16 cellular contexts compared by ENCODE assay signal in genomic region chr3:121072128-121072527, GRCh38.
DNase-seq lines count a peak whose midpoint lies in the region; ATAC-seq and TF ChIP-seq lines count a peak whose summit lies in the region.
"Had no signal": no experiment of that assay in that cellular context is flagged by ENCODE, and none has a peak within 500 bp of the region (broad histone marks: within the 10 kb centered on the region; RNA-seq: fewer than 3 reads in every experiment).

No MANE protein-coding gene starts in this region.

- peaks cover 0 to 3% of the 10 kb centered on the region in 2 donors for H3K4me1 ChIP-seq in ascending aorta
- H3K4me1 ChIP-seq in ovary (ENCODE audit: insufficient read depth): no peaks in the 10 kb centered on the region
- no peaks in the 10 kb centered on the region for H3K4me1 ChIP-seq in neuronal stem cell (ENCODE audit: control insufficient read depth in 2 of 2, insufficient read depth in 1 of 2, low read depth in 1 of 2, low read length in 2 of 2)
- no peaks in the 10 kb centered on the region for H3K4me1 ChIP-seq in mesenchymal stem cell (ENCODE audit: control insufficient read depth, insufficient read depth, low read depth, low read length)
- H3K4me1 ChIP-seq: colonic mucosa, parathyroid adenoma had no signal

- H3K9me3 ChIP-seq in ascending aorta (no peaks in the 10 kb centered on the region), ovary (no peaks in the 10 kb centered on the region), neuronal stem cell (replicated peaks in 1 of 2; ENCODE audit: control insufficient read depth in 2 of 2, insufficient read depth in 1 of 2, low read depth in 1 of 2, low read length in 2 of 2) (no peaks in the 10 kb centered on the region), mesenchymal stem cell (ENCODE audit: control insufficient read depth, low read length) (no peaks in the 10 kb centered on the region)
- H3K9me3 ChIP-seq: colonic mucosa had no signal

- H3K4me3 ChIP-seq in ascending aorta (peak overlapping the region; percentile 26 to 43), ovary (no peak overlapping the region), neuronal stem cell (ENCODE audit: low read length in 2 of 2) (no peak overlapping the region), mesenchymal stem cell (ENCODE audit: insufficient read depth in 1 of 2, low read depth in 1 of 2, low read length in 2 of 2) (no peak overlapping the region)
- H3K4me3 ChIP-seq: colonic mucosa, skin epidermis had no signal

- no peak overlapping the region for H3K4ac ChIP-seq in neuronal stem cell (ENCODE audit: low read length)
- H3K4ac ChIP-seq in mesenchymal stem cell (ENCODE audit: low read depth in 1 of 2, low read length in 2 of 2): no peak overlapping the region

- no peak overlapping the region for H3K18ac ChIP-seq in neuronal stem cell (ENCODE audit: low read length)
- no peak overlapping the region for H3K18ac ChIP-seq in mesenchymal stem cell (ENCODE audit: low read depth in 1 of 2, low read length in 2 of 2)

- TF ChIP-seq CTCF in ascending aorta (IDR thresholded peaks at IDR 0.05): no peak
- TF ChIP-seq CTCF in ovary (IDR thresholded peaks at IDR 0.05): no peak

- H3K27me3 ChIP-seq in ascending aorta (no peaks in the 10 kb centered on the region), ovary (no peaks in the 10 kb centered on the region), neuronal stem cell (ENCODE audit: control insufficient read depth in 3 of 3, insufficient read depth in 3 of 3, low read depth in 1 of 3, low read length in 3 of 3) (no peaks in the 10 kb centered on the region), mesenchymal stem cell (ENCODE audit: control insufficient read depth in 1 of 2, insufficient read depth in 1 of 2, low read length in 2 of 2) (no peaks in the 10 kb centered on the region)
- H3K27me3 ChIP-seq: colonic mucosa had no signal

- H3K4me2 ChIP-seq in neuronal stem cell (ENCODE audit: insufficient read depth, low read length, poor library complexity, severe bottlenecking) (no peak overlapping the region), mesenchymal stem cell (ENCODE audit: low read length, poor library complexity, severe bottlenecking) (no peak overlapping the region)

- no peak for TF ChIP-seq POLR2A in ovary (IDR thresholded peaks at IDR 0.05)

- H2BK120ac ChIP-seq in neuronal stem cell (ENCODE audit: low read depth, low read length) (no peak overlapping the region), mesenchymal stem cell (ENCODE audit: low read depth, low read length) (no peak overlapping the region)

- H3K23ac ChIP-seq in neuronal stem cell (ENCODE audit: low read depth, low read length, poor library complexity): no peak overlapping the region
- H3K23ac ChIP-seq in mesenchymal stem cell (ENCODE audit: low read length in 2 of 2): no peak overlapping the region

- H4K91ac ChIP-seq in neuronal stem cell (ENCODE audit: low read depth, low read length, poor library complexity): no peak overlapping the region
- H4K91ac ChIP-seq in mesenchymal stem cell (ENCODE audit: low read length): no peak overlapping the region

- H3K79me1 ChIP-seq in neuronal stem cell (ENCODE audit: low read depth, low read length): no peaks in the 10 kb centered on the region
- no peaks in the 10 kb centered on the region for H3K79me1 ChIP-seq in mesenchymal stem cell (replicated peaks; ENCODE audit: low read length, poor library complexity, severe bottlenecking)

- no peak overlapping the region for H2AK5ac ChIP-seq in neuronal stem cell (ENCODE audit: low read depth, low read length)
- no peak overlapping the region for H2AK5ac ChIP-seq in mesenchymal stem cell (ENCODE audit: low read length, severe bottlenecking)

- no peak overlapping the region for H2BK5ac ChIP-seq in neuronal stem cell (ENCODE audit: low read length)
- no peak overlapping the region for H2BK5ac ChIP-seq in mesenchymal stem cell (ENCODE audit: low read depth, low read length, poor library complexity, severe bottlenecking)

- intact Hi-C loops in ascending aorta (cut with DNase I): no loop called here
- intact Hi-C loops in ovary (cut with DNase I): no loop called here

- no peaks in the 10 kb centered on the region for H3K36me3 ChIP-seq in ascending aorta
- no peaks in the 10 kb centered on the region for H3K36me3 ChIP-seq in ovary
- H3K36me3 ChIP-seq in neuronal stem cell (replicated peaks in 1 of 2; ENCODE audit: control insufficient read depth in 2 of 2, insufficient read depth in 2 of 2, low read length in 2 of 2): no peaks in the 10 kb centered on the region
- H3K36me3 ChIP-seq in mesenchymal stem cell (ENCODE audit: control insufficient read depth in 1 of 2, insufficient read depth in 2 of 2, low read depth in 1 of 2, low read length in 2 of 2): no peaks in the 10 kb centered on the region
- H3K36me3 ChIP-seq: colonic mucosa had no signal

- H2AFZ ChIP-seq in neuronal stem cell (ENCODE audit: low read length): no peak overlapping the region
- no peak overlapping the region for H2AFZ ChIP-seq in mesenchymal stem cell (ENCODE audit: low read depth, low read length)
- H2AFZ ChIP-seq: parathyroid adenoma had no signal

- no peak for ATAC-seq in GM18909 (IDR thresholded peaks at IDR 0.05; ENCODE audit: poor library complexity, unreplicated experiment)

- WGBS in ovary, 3 donors: 52 to 54% (median 53%) methylated on average over 6 of the region's 6 CpGs
- no CpG with 5 or more reads among the region's 6 CpGs for WGBS in neuronal stem cell (ENCODE audit: extremely low coverage in 2 of 2, insufficient read length in 2 of 2, insufficient replicate concordance in 1 of 2), 2 donors
- WGBS in mesenchymal stem cell: 66% methylated on average over 6 of the region's 6 CpGs

- no peak overlapping the region for H4K8ac ChIP-seq in neuronal stem cell (ENCODE audit: low read depth, low read length)
- H4K8ac ChIP-seq in mesenchymal stem cell (ENCODE audit: low read length): no peak overlapping the region

- DNase-seq in DMS153 treated with DMSO at 0.1 percent for 48 hours (lab: John Stamatoyannopoulos, UW; ENCODE audit: unreplicated experiment) (peak; percentile 28), NCI-H1092 (lab: John Stamatoyannopoulos, UW) (peak; percentile 51), ascending aorta (ENCODE audit: low spot score in 2 of 2) (no peak), ovary (peak in 3 of 5 donors; percentile 39 to 42 (median 39)), neuronal stem cell (ENCODE audit: low spot score) (no peak), mesenchymal stem cell (no peak)
- DNase-seq: activated CD4-positive, alpha-beta T cell treated with anti-CD3 and anti-CD28 coated beads for 1 hour; activated effector memory CD4-positive, alpha-beta T cell treated with anti-CD3 and anti-CD28 coated beads, Interleukin-2, amount 50 U/mL, for 16 hours; colonic mucosa; foreskin melanocyte; SIG-M5; stimulated activated CD4-positive, alpha-beta T cell treated with anti-CD3 and anti-CD28 coated beads, Interleukin-4, amount 100 ng/mL, for 24 hours had no signal

- no peak overlapping the region for H2BK12ac ChIP-seq in neuronal stem cell (ENCODE audit: low read length)
- no peak overlapping the region for H2BK12ac ChIP-seq in mesenchymal stem cell (ENCODE audit: low read length in 2 of 2)

- H2BK15ac ChIP-seq in neuronal stem cell (ENCODE audit: low read length) (no peak overlapping the region), mesenchymal stem cell (ENCODE audit: low read depth, poor library complexity, severe bottlenecking) (no peak overlapping the region)

- TF ChIP-seq EP300 in ovary (IDR thresholded peaks at IDR 0.05): no peak

- H3K9ac ChIP-seq in neuronal stem cell (ENCODE audit: low read depth, low read length, poor library complexity) (no peak overlapping the region), mesenchymal stem cell (ENCODE audit: low read length) (no peak overlapping the region)
- H3K9ac ChIP-seq: parathyroid adenoma had no signal

- no peak overlapping the region for H3K14ac ChIP-seq in neuronal stem cell (ENCODE audit: low read length)
- no peak overlapping the region for H3K14ac ChIP-seq in mesenchymal stem cell (ENCODE audit: low read length in 2 of 2)

- H3K27ac ChIP-seq in ascending aorta (no peak overlapping the region), ovary (no peak overlapping the region), neuronal stem cell (replicated peaks; ENCODE audit: low read length) (no peak overlapping the region), mesenchymal stem cell (ENCODE audit: low read length, poor library complexity, severe bottlenecking) (no peak overlapping the region)
- H3K27ac ChIP-seq: colonic mucosa, HL-60, parathyroid adenoma, skin epidermis had no signal

Comparison
In these comparisons a context has a peak if more than half of its experiments do, and no peak if none do; other contexts are left out.
1. DNase-seq: peak in DMS153 treated with DMSO at 0.1 percent for 48 hours (single experiment), NCI-H1092 (single experiment) and ovary (3 of 5); none in ascending aorta (0 of 2), neuronal stem cell (single experiment) and mesenchymal stem cell (single experiment).
2. H3K4me3 ChIP-seq: peak in ascending aorta (2 of 2); none in ovary (single experiment), neuronal stem cell (0 of 2) and mesenchymal stem cell (0 of 2).